ENCODE assay signal across 10 cellular contexts in genomic region chr3:153513236-153513635, GRCh38.
DNase-seq lines count a peak whose midpoint lies in the region; ATAC-seq and TF ChIP-seq lines count a peak whose summit lies in the region.
"Had no signal": no experiment of that assay in that cellular context is flagged by ENCODE, and none has a peak within 500 bp of the region (broad histone marks: within the 10 kb centered on the region; RNA-seq: fewer than 3 reads in every experiment).

No MANE protein-coding gene starts in this region.

- H3K4me1 ChIP-seq in left ventricle myocardium inferior (no peaks in the 10 kb centered on the region), transverse colon (no peaks in the 10 kb centered on the region)

- in situ Hi-C loops in transverse colon (cut with MboI; ENCODE audit: low pct_ligation_motif_present in 1 of 4, low pct_unique_long_range_greater_than_20kb in 1 of 4, low sequenced_read_pairs in 3 of 4): no loop called here

- no peaks in the 10 kb centered on the region for H3K4me1 Mint-ChIP-seq in T-helper 2 cell treated with Interferon-gamma antibody and Interleukin-4, amounts not matched to agents 5 μg/mL and 100 μg/mL, for 36 hours (ENCODE audit: low read depth)
- H3K4me1 Mint-ChIP-seq: central memory CD8-positive, alpha-beta T cell; IgD-negative memory B cell had no signal

- no peak for TF ChIP-seq POLR2A in transverse colon (IDR thresholded peaks at IDR 0.05)

- H3K9me3 ChIP-seq in left ventricle myocardium inferior (replicated peaks): peaks cover 19% of the 10 kb centered on the region
- peaks cover 0 to 1% of the 10 kb centered on the region in 2 donors for H3K9me3 ChIP-seq in transverse colon

- ATAC-seq in Right ventricle myocardium inferior: no peak

- 0 to 12% methylated on average over 1 of the region's 1 CpG for WGBS in transverse colon (ENCODE audit: low coverage in 1 of 2), 2 donors

- H3K27ac ChIP-seq in left ventricle myocardium inferior (replicated peaks): no peak overlapping the region
- H3K27ac ChIP-seq in transverse colon: no peak overlapping the region

- TF ChIP-seq EP300 in transverse colon (IDR thresholded peaks at IDR 0.05; ENCODE audit: low read depth): no peak

- H3K36me3 Mint-ChIP-seq in T-helper 2 cell treated with Interferon-gamma antibody and Interleukin-4, amounts not matched to agents 5 μg/mL and 100 μg/mL, for 36 hours (ENCODE audit: low read depth): no peaks in the 10 kb centered on the region
- H3K36me3 Mint-ChIP-seq: IgD-negative memory B cell had no signal

- intact Hi-C loops in left ventricle myocardium inferior (cut with micrococcal nuclease): no loop called here
- intact Hi-C loops in Right ventricle myocardium inferior (cut with DNase I): no loop called here
- intact Hi-C loops in transverse colon (cut with DNase I; ENCODE audit: low total_unique reads): no loop called here

- H3K4me3 ChIP-seq in left ventricle myocardium inferior: no peak overlapping the region
- H3K4me3 ChIP-seq in epithelial cell of proximal tubule (ENCODE audit: low read depth, low read length): no peak overlapping the region
- no peak overlapping the region for H3K4me3 ChIP-seq in transverse colon

- peaks cover 4% of the 10 kb centered on the region for H3K9me3 Mint-ChIP-seq in T-helper 2 cell treated with Interferon-gamma antibody and Interleukin-4, amounts not matched to agents 5 μg/mL and 100 μg/mL, for 36 hours

- H3K36me3 ChIP-seq in left ventricle myocardium inferior (no peaks in the 10 kb centered on the region), transverse colon (no peaks in the 10 kb centered on the region)

- no peak overlapping the region for H3K4me3 Mint-ChIP-seq in T-helper 2 cell treated with Interferon-gamma antibody and Interleukin-4, amounts not matched to agents 5 μg/mL and 100 μg/mL, for 36 hours
- H3K4me3 Mint-ChIP-seq: central memory CD8-positive, alpha-beta T cell; IgD-negative memory B cell had no signal

- DNase-seq in left ventricle myocardium inferior (no peak), Right ventricle myocardium inferior (ENCODE audit: missing footprints) (no peak), NOMO-1 treated with DMSO at 0.1 percent for 48 hours (lab: John Stamatoyannopoulos, UW; ENCODE audit: unreplicated experiment) (peak; percentile 10), epithelial cell of proximal tubule (ENCODE audit: low read depth) (no peak), transverse colon (no peak), mucosa of gallbladder (ENCODE audit: low spot score) (no peak)
- DNase-seq in T-helper 2 cell treated with Interferon-gamma antibody and Interleukin-4, amounts not matched to agents 5 μg/mL and 100 μg/mL, for 36 hours (ENCODE audit: low spot score): no peak
- no peak for DNase-seq in stimulated activated CD4-positive, alpha-beta T cell treated with anti-CD3 and anti-CD28 coated beads, Interleukin-15, amount 100 ng/mL, for 24 hours

- H3K27me3 ChIP-seq in left ventricle myocardium inferior (ENCODE audit: low read depth) (no peaks in the 10 kb centered on the region), transverse colon (no peaks in the 10 kb centered on the region)

- no peak overlapping the region for H3K27ac Mint-ChIP-seq in T-helper 2 cell treated with Interferon-gamma antibody and Interleukin-4, amounts not matched to agents 5 μg/mL and 100 μg/mL, for 36 hours
- H3K27ac Mint-ChIP-seq: IgD-negative memory B cell had no signal

- H3K27me3 Mint-ChIP-seq in T-helper 2 cell treated with Interferon-gamma antibody and Interleukin-4, amounts not matched to agents 5 μg/mL and 100 μg/mL, for 36 hours (ENCODE audit: low read depth): no peaks in the 10 kb centered on the region
- H3K27me3 Mint-ChIP-seq: central memory CD8-positive, alpha-beta T cell had no signal

- TF ChIP-seq CTCF in left ventricle myocardium inferior (IDR thresholded peaks at IDR 0.05; ENCODE audit: borderline replicate concordance) (peak; percentile 12), epithelial cell of proximal tubule (conservative IDR thresholded peaks at IDR 0.05; ENCODE audit: low read depth, low read length) (peak; percentile 37), transverse colon (IDR thresholded peaks at IDR 0.05) (peak in 3 of 5 experiments; percentile 10 to 17 (median 14))
